Comparison of ENCODE assay signal across 22 cellular contexts in genomic region chr6:125101128-125101527, GRCh38. TPM values are rescaled to one million over a fixed set of nuclear protein-coding genes. Genes with fewer than 3 reads are reported as not detected.
DNase-seq lines count a peak whose midpoint lies in the region; ATAC-seq, FAIRE-seq and TF ChIP-seq lines count a peak whose summit lies in the region.
"Had no signal": no experiment of that assay in that cellular context is flagged by ENCODE, and none has a peak within 500 bp of the region (broad histone marks: within the 10 kb centered on the region; RNA-seq: fewer than 3 reads in every experiment).

No MANE protein-coding gene starts in this region.

- no peak for TF ChIP-seq RAD21 in A549 (conservative IDR thresholded peaks at IDR 0.05 in 1 of 2, IDR thresholded peaks at IDR 0.05 in 1 of 2)

- H3K36me3 ChIP-seq in SJSA1 (peaks cover 4% of the 10 kb centered on the region; the same call in 1 of the 2 replicates), keratinocyte (ENCODE audit: control insufficient read depth in 2 of 2, extremely low read depth in 1 of 2, insufficient read depth in 2 of 2, low read length in 2 of 2) (no peaks in the 10 kb centered on the region), rectal smooth muscle tissue (ENCODE audit: control insufficient read depth, insufficient read depth, low read length) (no peaks in the 10 kb centered on the region)
- H3K36me3 ChIP-seq: upper lobe of right lung, WERI-Rb-1 had no signal

- in situ Hi-C loops in ACHN (cut with HindIII; ENCODE audit: low pct_ligation_motif_present, low pct_unique_long_range_greater_than_20kb, low sequenced_read_pairs), result loop anchor here (25.0 kb wide), 1 partner anchor 239 kb away; no protein-coding TSS in a partner anchor

- H3K27ac ChIP-seq in A549 (peak overlapping the region; percentile 71 to 81; a peak in 5 of 6 replicates), SJSA1 (peak overlapping the region; percentile 87), keratinocyte (ENCODE audit: control insufficient read depth, insufficient read depth, low read length) (peak overlapping the region; percentile 52), rectal smooth muscle tissue (ENCODE audit: low read depth, low read length) (peak overlapping the region; percentile 50)
- H3K27ac ChIP-seq: hepatocyte, WERI-Rb-1 had no signal

- POLR2A ChIA-PET in A549 (lab: Yijun Ruan, JAX), result no interaction called here

- H3K9me3 ChIP-seq in A549, result no peaks in the 10 kb centered on the region
- H3K9me3 ChIP-seq in SJSA1 (replicated peaks), result no peaks in the 10 kb centered on the region
- H3K9me3 ChIP-seq in keratinocyte (ENCODE audit: control insufficient read depth, low read depth, low read length), result no peaks in the 10 kb centered on the region
- H3K9me3 ChIP-seq: upper lobe of right lung had no signal

- dilution Hi-C loops in keratinocyte (cut with MboI; ENCODE audit: extremely low pct_ligation_motif_present, low sequenced_read_pairs), result no loop called here

- H3K4me2 ChIP-seq in A549 (no peak overlapping the region), keratinocyte (ENCODE audit: control insufficient read depth, extremely low read depth, insufficient read depth, low read depth, low read length) (peak overlapping the region; percentile 1)
- H3K4me2 ChIP-seq: hepatocyte had no signal

- TF ChIP-seq POLR2A in A549 (IDR thresholded peaks at IDR 0.05; ENCODE audit: low read length), result no peak

- peaks cover 46% of the 10 kb centered on the region for H3K4me1 ChIP-seq in A549
- peaks cover 64% of the 10 kb centered on the region for H3K4me1 ChIP-seq in SJSA1 (replicated peaks)
- peaks cover 52% of the 10 kb centered on the region for H3K4me1 ChIP-seq in keratinocyte (ENCODE audit: control insufficient read depth, extremely low read depth, insufficient read depth, low read length)
- H3K4me1 ChIP-seq in rectal smooth muscle tissue (ENCODE audit: control insufficient read depth, insufficient read depth, low read length), result peaks cover 13% of the 10 kb centered on the region
- H3K4me1 ChIP-seq: upper lobe of right lung had no signal

- WGBS in A549 (ENCODE audit: missing lambda C conversion rate), result no CpG with 5 or more reads among the region's 1 CpG

- no peak for TF ChIP-seq EP300 in A549 (IDR thresholded peaks at IDR 0.05)

- H3K9ac ChIP-seq in keratinocyte (ENCODE audit: control insufficient read depth, extremely low read depth, insufficient read depth, low read length) (no peak overlapping the region), rectal smooth muscle tissue (ENCODE audit: low read length) (no peak overlapping the region)

- no peaks in the 10 kb centered on the region for H3K27me3 ChIP-seq in SJSA1 (replicated peaks)
- no peaks in the 10 kb centered on the region for H3K27me3 ChIP-seq in keratinocyte (ENCODE audit: control insufficient read depth, extremely low read depth, insufficient read depth, low read length)
- H3K27me3 ChIP-seq in rectal smooth muscle tissue (ENCODE audit: control insufficient read depth, insufficient read depth, low read length), result no peaks in the 10 kb centered on the region
- H3K27me3 ChIP-seq: upper lobe of right lung had no signal

- FAIRE-seq in A549 (lab: Jason Lieb, UNC) (no peak), keratinocyte (lab: Jason Lieb, UNC) (no peak)
- FAIRE-seq: GM12891, islet of Langerhans had no signal

- no peak overlapping the region for H3K27ac Mint-ChIP-seq in activated T-helper 17 cell treated with anti-CD3 and anti-CD28 coated beads, Interleukin-2, amount 50 U/mL, for 72 hours
- H3K27ac Mint-ChIP-seq: activated CD4-positive, alpha-beta memory T cell treated with anti-CD3 and anti-CD28 coated beads, Interleukin-2, amount 10 ng/mL, durations not matched to agents 7 days and 5 days; stimulated activated memory B cell treated with anti-CD40 and anti-IgM and Interleukin-4, amounts not matched to agents 10 μg/mL and 1 μg/mL and 100 μg/mL, for 72 hours had no signal

- H3K27me3 Mint-ChIP-seq in activated T-helper 17 cell treated with anti-CD3 and anti-CD28 coated beads, Interleukin-2, amount 50 U/mL, for 72 hours, result peaks cover 9% of the 10 kb centered on the region

- peak overlapping the region; percentile 78 for H2AFZ ChIP-seq in keratinocyte (ENCODE audit: control insufficient read depth, low read length)
- H2AFZ ChIP-seq: hepatocyte had no signal

- CTCF ChIA-PET in A549 (lab: Yijun Ruan, JAX), result no interaction called here

- no peaks in the 10 kb centered on the region for H3K9me3 Mint-ChIP-seq in activated T-helper 17 cell treated with anti-CD3 and anti-CD28 coated beads, Interleukin-2, amount 50 U/mL, for 72 hours
- H3K9me3 Mint-ChIP-seq: activated CD4-positive, alpha-beta memory T cell treated with anti-CD3 and anti-CD28 coated beads, Interleukin-2, amount 10 ng/mL, durations not matched to agents 7 days and 5 days; stimulated activated memory B cell treated with anti-CD40 and anti-IgM and Interleukin-4, amounts not matched to agents 10 μg/mL and 1 μg/mL and 100 μg/mL, for 72 hours had no signal

- H3K79me2 ChIP-seq in keratinocyte (ENCODE audit: control insufficient read depth, insufficient read depth, low read length), result no peaks in the 10 kb centered on the region
- H3K79me2 ChIP-seq: hepatocyte had no signal

- no peaks in the 10 kb centered on the region for H4K20me1 ChIP-seq in keratinocyte (ENCODE audit: control insufficient read depth, extremely low read depth, insufficient read depth, low read length)

- DNase-seq in A549 (ENCODE audit: low read depth in 1 of 2, low spot score in 1 of 2) (no peak), SJSA1 (ENCODE audit: low read depth in 1 of 2, low spot score in 2 of 2) (no peak), keratinocyte (ENCODE audit: low read depth, low spot score) (no peak), NCI-H2171 (lab: John Stamatoyannopoulos, UW) (no peak), ACHN (no peak), cerebellar cortex (ENCODE audit: low spot score) (no peak)
- DNase-seq: activated CD4-positive, alpha-beta memory T cell treated with anti-CD3 and anti-CD28 coated beads, Interleukin-2, amount 10 ng/mL, durations not matched to agents 7 days and 5 days; activated naive CD4-positive, alpha-beta T cell treated with Interleukin-2 at 50 U/mL for 16 hours; CD4-positive, CD25-positive, alpha-beta regulatory T cell; NCI-H146; NCI-H82; retina; upper lobe of right lung; WERI-Rb-1 had no signal

- no peak overlapping the region for H3K4me3 Mint-ChIP-seq in activated T-helper 17 cell treated with anti-CD3 and anti-CD28 coated beads, Interleukin-2, amount 50 U/mL, for 72 hours
- H3K4me3 Mint-ChIP-seq: activated CD4-positive, alpha-beta memory T cell treated with anti-CD3 and anti-CD28 coated beads, Interleukin-2, amount 10 ng/mL, durations not matched to agents 7 days and 5 days; CD4-positive, CD25-positive, alpha-beta regulatory T cell; stimulated activated memory B cell treated with anti-CD40 and anti-IgM and Interleukin-4, amounts not matched to agents 10 μg/mL and 1 μg/mL and 100 μg/mL, for 72 hours had no signal

- H3K4me3 ChIP-seq in A549 (no peak overlapping the region), SJSA1 (no peak overlapping the region), keratinocyte (ENCODE audit: control insufficient read depth in 2 of 3, extremely low read depth in 1 of 3, insufficient read depth in 2 of 3, low read depth in 1 of 3, low read length in 3 of 3) (no peak overlapping the region), rectal smooth muscle tissue (ENCODE audit: low read length) (no peak overlapping the region)
- H3K4me3 ChIP-seq: hepatocyte, lung, upper lobe of right lung had no signal

- no peaks in the 10 kb centered on the region for H3K36me3 Mint-ChIP-seq in activated T-helper 17 cell treated with anti-CD3 and anti-CD28 coated beads, Interleukin-2, amount 50 U/mL, for 72 hours (ENCODE audit: low read depth)
- H3K36me3 Mint-ChIP-seq: CD4-positive, CD25-positive, alpha-beta regulatory T cell; stimulated activated memory B cell treated with anti-CD40 and anti-IgM and Interleukin-4, amounts not matched to agents 10 μg/mL and 1 μg/mL and 100 μg/mL, for 72 hours had no signal

- H3K4me1 Mint-ChIP-seq in activated T-helper 17 cell treated with anti-CD3 and anti-CD28 coated beads, Interleukin-2, amount 50 U/mL, for 72 hours, result no peaks in the 10 kb centered on the region
- H3K4me1 Mint-ChIP-seq: CD4-positive, CD25-positive, alpha-beta regulatory T cell had no signal

- H3K9me1 ChIP-seq in keratinocyte (ENCODE audit: control insufficient read depth, extremely low read depth, insufficient read depth, low read length), result no peaks in the 10 kb centered on the region

- ATAC-seq in A549, result no peak
- no peak for ATAC-seq in activated T-helper 17 cell treated with anti-CD3 and anti-CD28 coated beads, Interleukin-2, amount 50 U/mL, for 72 hours (replicated peaks)
- ATAC-seq: stimulated activated memory B cell treated with anti-CD40 and anti-IgM and Interleukin-4, amounts not matched to agents 10 μg/mL and 1 μg/mL and 100 μg/mL, for 72 hours; upper lobe of right lung had no signal

- TF ChIP-seq CTCF in A549 (IDR thresholded peaks at IDR 0.05), result no peak
- TF ChIP-seq CTCF in keratinocyte (optimal IDR thresholded peaks at IDR 0.05 in 1 of 3, IDR thresholded peaks at IDR 0.05 in 1 of 3, conservative IDR thresholded peaks at IDR 0.05 in 1 of 3; ENCODE audit: extremely low read depth in 1 of 3, insufficient read depth in 2 of 3, low read length in 3 of 3), result no peak

TF ChIP-seq in A549, 52 proteins besides CTCF, POLR2A, EP300 and RAD21:
- TF ChIP-seq HEYL (CRISPR knock-in tag; IDR thresholded peaks at IDR 0.05) (no peak), TFCP2L1 (CRISPR knock-in tag; IDR thresholded peaks at IDR 0.05) (no peak), BHLHE40 (IDR thresholded peaks at IDR 0.05; ENCODE audit: low read depth, low read length) (no peak), RNF2 (IDR thresholded peaks at IDR 0.05; ENCODE audit: borderline replicate concordance, low read depth) (no peak)

RNA-seq across cellular contexts. Expression of gene TPD52L1, which starts 52.4 kb away (rescaled TPM):
- polyA plus RNA-seq in A549 (2011; rRNA removed) (119 and 144 TPM in 2 replicates), A549 (2017; fragmentation: RNase III; extraction: RNeasy Plus Mini Kit Qiagen cat#74134 plus additional on column Dnase treatment) (80.0 to 115 TPM (median 90.1 TPM) in 3 replicates), keratinocyte (99.6 to 135 TPM (median 129 TPM) in 3 replicates)
- polyA plus RNA-seq in A549 (2012; cell fraction: cytosol; rRNA removed), result 104 and 114 TPM in 2 replicates
- 39.4 and 46.1 TPM in 2 replicates for polyA plus RNA-seq in A549 (2012; cell fraction: nucleus; rRNA removed)
- 28.6 and 30.4 TPM in 2 replicates for polyA minus RNA-seq in A549 (2011; rRNA and poly(A)+ RNA removed)
- total RNA-seq in SJSA1 (2014; rRNA removed; shearing (Covaris generic)), result 39.2 and 47.9 TPM in 2 replicates
- polyA plus RNA-seq in keratinocyte (2011; ENCODE audit: low read depth), result 264 TPM
- 153 and 181 TPM in 2 replicates for polyA plus RNA-seq in keratinocyte (2011; cell fraction: cytosol; rRNA removed)
- polyA plus RNA-seq in keratinocyte (2011; cell fraction: nucleus; rRNA removed), result 73.6 and 80.3 TPM in 2 replicates
- polyA plus RNA-seq in keratinocyte (2012; ENCODE audit: low replicate concordance), result 66.5 and 140 TPM in 2 replicates
- 36.9 to 56.3 TPM (median 40.5 TPM) in 3 replicates for polyA minus RNA-seq in keratinocyte
- 66.2 TPM for polyA minus RNA-seq in keratinocyte (2011; cell fraction: cytosol; rRNA and poly(A)+ RNA removed)
- 20.3 and 30.7 TPM in 2 replicates for polyA minus RNA-seq in keratinocyte (2011; cell fraction: nucleus; rRNA and poly(A)+ RNA removed)
- 1 to 10 TPM in 1 of 2 donors, under 1 TPM in 1; 0.58 to 1.1 TPM for total RNA-seq in activated T-helper 17 cell treated with anti-CD3 and anti-CD28 coated beads, Interleukin-2, amount 50 U/mL, for 72 hours
- total RNA-seq: activated CD4-positive, alpha-beta memory T cell treated with anti-CD3 and anti-CD28 coated beads, Interleukin-2, amount 10 ng/mL, durations not matched to agents 7 days and 5 days; CD4-positive, CD25-positive, alpha-beta regulatory T cell; T-helper 2 cell treated with Interferon-gamma antibody and Interleukin-4, amounts not matched to agents 100 ng/mL and 5 ng/mL, for 36 hours had no signal

Comparison
In these comparisons a context has a peak if more than half of its experiments do, and no peak if none do; other contexts are left out.
1. RNA of gene TPD52L1, which starts 52.4 kb away (total RNA-seq): 39.2 to 47.9 TPM in SJSA1; 0.58 to 1.1 TPM in activated T-helper 17 cell treated with anti-CD3 and anti-CD28 coated beads, Interleukin-2, amount 50 U/mL, for 72 hours; every median in the first group is over 10 times any median in the second.
2. Peak in every context shown above with its lines, with median percentiles within 50 percentile points of each other: H3K27ac ChIP-seq.